In genomic region chr10:104339469-104340098, GRCh38 we compare ENCODE assay signal across 8 cellular contexts. TPM values are rescaled to one million over a fixed set of nuclear protein-coding genes. Genes with fewer than 3 reads are reported as not detected.
DNase-seq lines count a peak whose midpoint lies in the region; ATAC-seq, FAIRE-seq and TF ChIP-seq lines count a peak whose summit lies in the region.

No MANE protein-coding gene starts in this region.

- H3K4me1 Mint-ChIP-seq in endothelial cell (ENCODE audit: unreplicated experiment) = peaks cover 38% of the 10 kb centered on the region
- peaks cover 28 to 50% (median 47%) of the 10 kb centered on the region in 3 donors for H3K4me1 Mint-ChIP-seq in naive B cell

- DNase-seq in EL = peak; percentile 71
- DNase-seq in RKO (ENCODE audit: low spot score) = peak; percentile 63
- DNase-seq in endothelial cell (ENCODE audit: low spot score) = no peak
- DNase-seq in naive B cell = peak; percentile 24
- no peak for DNase-seq in D721Med (ENCODE audit: insufficient read length, low spot score)
- DNase-seq in activated CD4-positive, CD25-positive, alpha-beta regulatory T cell treated with anti-CD3 and anti-CD28 coated beads, Interleukin-2, amount 50 U/mL, for 72 hours = no peak
- DNase-seq in NCI-H69 (lab: John Stamatoyannopoulos, UW) = no peak

- H3K4me3 Mint-ChIP-seq in endothelial cell (ENCODE audit: unreplicated experiment) (peak overlapping the region; percentile 97), naive B cell (peak overlapping the region; percentile 98 to 100 (median 100))

- H3K27me3 Mint-ChIP-seq in endothelial cell (ENCODE audit: unreplicated experiment) (peaks cover 8% of the 10 kb centered on the region), naive B cell (no peaks in the 10 kb centered on the region)

- ATAC-seq in naive B cell (ENCODE audit: low read depth in 2 of 2) (no peak), HG02970 (IDR thresholded peaks at IDR 0.05; ENCODE audit: low FRiP score, unreplicated experiment) (no peak)

- no peak for FAIRE-seq in D721Med (lab: Jason Lieb, UNC)

- H3K9me3 Mint-ChIP-seq in endothelial cell (ENCODE audit: unreplicated experiment) (no peaks in the 10 kb centered on the region), naive B cell (no peaks in the 10 kb centered on the region)

- H3K36me3 Mint-ChIP-seq in endothelial cell (ENCODE audit: low read depth, unreplicated experiment) (peaks cover 4% of the 10 kb centered on the region), naive B cell (no peaks in the 10 kb centered on the region)

- H3K27ac Mint-ChIP-seq in endothelial cell (ENCODE audit: unreplicated experiment) = peak overlapping the region; percentile 67
- H3K27ac Mint-ChIP-seq in naive B cell = peak overlapping the region in 5 of 6 donors; percentile 63 to 100 (median 98)

- TF ChIP-seq CTCF in endothelial cell (IDR thresholded peaks at IDR 0.05; ENCODE audit: unreplicated experiment) (no peak), D721Med (IDR thresholded peaks at IDR 0.05; ENCODE audit: insufficient read depth, missing control alignments) (no peak)

RNA-seq across cellular contexts. Expression of gene ITPRIP, which starts 1.3 kb away (rescaled TPM):
- total RNA-seq in endothelial cell (ENCODE audit: unreplicated experiment) = 16.3 TPM
- polyA plus RNA-seq in naive B cell (ENCODE audit: low read depth in 6 of 6) = 10 to 100 TPM; 16.5 to 34.4 (median 19.6) TPM

RNA-seq across cellular contexts. Expression of gene CFAP58, which starts 14.0 kb away (rescaled TPM):
- 0.28 TPM for total RNA-seq in endothelial cell (ENCODE audit: unreplicated experiment)
- polyA plus RNA-seq in naive B cell (ENCODE audit: low read depth in 6 of 6) = not detected

Comparison
In these comparisons a context has a peak if more than half of its experiments do, and no peak if none do; other contexts are left out.
1. DNase-seq: peak in EL (single experiment), RKO (single experiment) and naive B cell (single experiment); none in endothelial cell (single experiment), D721Med (single experiment), activated CD4-positive, CD25-positive, alpha-beta regulatory T cell treated with anti-CD3 and anti-CD28 coated beads, Interleukin-2, amount 50 U/mL, for 72 hours (single experiment) and NCI-H69 (single experiment).